Comparison of ENCODE assay signal across 20 cellular contexts in genomic region chr6:7559651-7560385, GRCh38. TPM values are rescaled to one million over a fixed set of nuclear protein-coding genes. Genes with fewer than 3 reads are reported as not detected.
DNase-seq lines count a peak whose midpoint lies in the region; ATAC-seq and TF ChIP-seq lines count a peak whose summit lies in the region.
"Had no signal": no experiment of that assay in that cellular context is flagged by ENCODE, and none has a peak within 500 bp of the region (broad histone marks: within the 10 kb centered on the region; RNA-seq: fewer than 3 reads in every experiment).

No MANE protein-coding gene starts in this region.

- no peak for TF ChIP-seq POLR2A in body of pancreas (IDR thresholded peaks at IDR 0.05)

- H3K27me3 Mint-ChIP-seq in type B pancreatic cell (no peaks in the 10 kb centered on the region), T-cell (peaks cover 50 to 56% of the 10 kb centered on the region in 2 donors)

- H3K27ac Mint-ChIP-seq in type B pancreatic cell: peak overlapping the region; percentile 66
- H3K27ac Mint-ChIP-seq in T-cell: no peak overlapping the region
- H3K27ac Mint-ChIP-seq: activated naive CD4-positive, alpha-beta T cell treated with anti-CD3 and anti-CD28 coated beads, Interleukin-2, amount 50 U/mL, for 72 hours; dendritic cell treated with granulocyte-macrophage colony-stimulating factor and Interleukin-4, amounts not matched to agents 40 ng/mL and 50 ng/mL, for 4 days; neural progenitor cell had no signal

- H3K27me3 ChIP-seq in left ventricle myocardium inferior (ENCODE audit: low read depth): peaks cover 12% of the 10 kb centered on the region
- peaks cover 0 to 24% (median 7%) of the 10 kb centered on the region in 7 donors for H3K27me3 ChIP-seq in heart right ventricle
- no peaks in the 10 kb centered on the region for H3K27me3 ChIP-seq in body of pancreas
- H3K27me3 ChIP-seq in liver (ENCODE audit: control insufficient read depth in 4 of 4, insufficient read depth in 4 of 4, low read length in 3 of 4): no peaks in the 10 kb centered on the region
- H3K27me3 ChIP-seq: neural progenitor cell, vagina had no signal

- CTCF ChIA-PET in T-cell (lab: Charles Lee): interaction anchor here in 1 of 2 donors (0.6 kb wide), 1 partner anchor 278 kb away, joined by 3 read pairs; no protein-coding TSS in a partner anchor

- no peaks in the 10 kb centered on the region for H3K9me3 ChIP-seq in left ventricle myocardium inferior (replicated peaks)
- no peaks in the 10 kb centered on the region for H3K9me3 ChIP-seq in heart right ventricle
- H3K9me3 ChIP-seq in body of pancreas: no peaks in the 10 kb centered on the region
- no peaks in the 10 kb centered on the region for H3K9me3 ChIP-seq in liver (ENCODE audit: control insufficient read depth in 4 of 4, low read length in 3 of 4)
- H3K9me3 ChIP-seq: A549, MG63, vagina had no signal

- POLR2A ChIA-PET in T-cell (lab: Charles Lee): no interaction called here

- peaks cover 10% of the 10 kb centered on the region for H3K4me1 Mint-ChIP-seq in type B pancreatic cell (ENCODE audit: unreplicated experiment)
- H3K4me1 Mint-ChIP-seq in T-cell: no peaks in the 10 kb centered on the region
- H3K4me1 Mint-ChIP-seq: neural progenitor cell had no signal

- no peaks in the 10 kb centered on the region for H3K9me3 Mint-ChIP-seq in type B pancreatic cell
- H3K9me3 Mint-ChIP-seq in T-cell: no peaks in the 10 kb centered on the region
- H3K9me3 Mint-ChIP-seq: activated naive CD4-positive, alpha-beta T cell treated with anti-CD3 and anti-CD28 coated beads, Interleukin-2, amount 50 U/mL, for 72 hours; dendritic cell treated with granulocyte-macrophage colony-stimulating factor and Interleukin-4, amounts not matched to agents 40 ng/mL and 50 ng/mL, for 4 days; neural progenitor cell had no signal

- H3K4me3 Mint-ChIP-seq in type B pancreatic cell (peak overlapping the region; percentile 2), T-cell (no peak overlapping the region)
- H3K4me3 Mint-ChIP-seq: dendritic cell treated with granulocyte-macrophage colony-stimulating factor and Interleukin-4, amounts not matched to agents 40 ng/mL and 50 ng/mL, for 4 days; neural progenitor cell had no signal

- WGBS in heart right ventricle, 2 donors: 53 to 74% methylated on average over 2 of the region's 2 CpGs
- 42 to 55% methylated on average over 2 of the region's 2 CpGs for WGBS in body of pancreas, 2 donors
- 50% methylated on average over 2 of the region's 2 CpGs for WGBS in liver

- TF ChIP-seq CTCF in left ventricle myocardium inferior (IDR thresholded peaks at IDR 0.05; ENCODE audit: borderline replicate concordance): no peak
- TF ChIP-seq CTCF in heart right ventricle (IDR thresholded peaks at IDR 0.05): no peak
- TF ChIP-seq CTCF in body of pancreas (IDR thresholded peaks at IDR 0.05): no peak
- no peak for TF ChIP-seq CTCF in liver (IDR thresholded peaks at IDR 0.05; ENCODE audit: low read depth, low read length, missing input control)
- no peak for TF ChIP-seq CTCF in type B pancreatic cell (conservative IDR thresholded peaks at IDR 0.05)

- peaks cover 50% of the 10 kb centered on the region for H3K36me3 Mint-ChIP-seq in type B pancreatic cell
- no peaks in the 10 kb centered on the region for H3K36me3 Mint-ChIP-seq in T-cell
- H3K36me3 Mint-ChIP-seq: activated naive CD4-positive, alpha-beta T cell treated with anti-CD3 and anti-CD28 coated beads, Interleukin-2, amount 50 U/mL, for 72 hours had no signal

- intact Hi-C loops in left ventricle myocardium inferior (cut with micrococcal nuclease): no loop called here
- intact Hi-C loops in heart right ventricle (cut with DNase I): loop anchor here in 1 of 10 donors (5.0 kb wide), 1 partner anchor 133 kb away; no protein-coding TSS in a partner anchor
- intact Hi-C loops in body of pancreas (cut with DNase I): no loop called here

- no peak overlapping the region for H3K4me3 ChIP-seq in left ventricle myocardium inferior
- H3K4me3 ChIP-seq in heart right ventricle: no peak overlapping the region
- H3K4me3 ChIP-seq in body of pancreas: no peak overlapping the region
- no peak overlapping the region for H3K4me3 ChIP-seq in liver (ENCODE audit: low read depth in 1 of 3, low read length in 3 of 3)
- H3K4me3 ChIP-seq: A549, MG63, neural progenitor cell, vagina had no signal

- no peak for DNase-seq in left ventricle myocardium inferior
- DNase-seq in heart right ventricle: no peak
- peak in 1 of 4 donors; percentile 25 for DNase-seq in body of pancreas
- no peak for DNase-seq in type B pancreatic cell (ENCODE audit: extremely low spot score, unreplicated experiment)
- no peak for DNase-seq in COR-L47 (lab: John Stamatoyannopoulos, UW)
- DNase-seq in T-cell: no peak
- DNase-seq: activated CD4-positive, alpha-beta T cell treated with anti-CD3 and anti-CD28 coated beads, Interleukin-2, amount 50 U/mL, for 4 hours; C1 segment of cervical spinal cord; hippocampal formation; MG63; NCI-H2107; retina; SW 1271 had no signal

- TF ChIP-seq RAD21 in liver (IDR thresholded peaks at IDR 0.05): no peak

- H3K36me3 ChIP-seq in left ventricle myocardium inferior (peaks cover 21% of the 10 kb centered on the region), heart right ventricle (peaks cover 0 to 35% (median 0%) of the 10 kb centered on the region in 9 donors), body of pancreas (replicated peaks in 1 of 2; ENCODE audit: insufficient read depth in 1 of 2, low read depth in 2 of 2) (peaks cover 0 to 4% of the 10 kb centered on the region in 2 donors), liver (ENCODE audit: control insufficient read depth in 4 of 4, insufficient read depth in 3 of 4, low read depth in 1 of 4, low read length in 3 of 4) (peaks cover 0 to 17% (median 14%) of the 10 kb centered on the region in 4 donors)
- H3K36me3 ChIP-seq: MG63, neural progenitor cell had no signal

- ATAC-seq in heart right ventricle (no peak), body of pancreas (no peak), GM18858 (IDR thresholded peaks at IDR 0.05; ENCODE audit: unreplicated experiment) (no peak), T-cell (replicated peaks in 1 of 4) (no peak)
- ATAC-seq: A549; activated naive CD4-positive, alpha-beta T cell treated with anti-CD3 and anti-CD28 coated beads, Interleukin-2, amount 50 U/mL, for 72 hours had no signal

- H3K4me1 ChIP-seq in left ventricle myocardium inferior (peaks cover 45% of the 10 kb centered on the region), heart right ventricle (peaks cover 0 to 32% (median 1%) of the 10 kb centered on the region in 9 donors), body of pancreas (peaks cover 33% of the 10 kb centered on the region), liver (ENCODE audit: control insufficient read depth in 4 of 4, insufficient read depth in 4 of 4, low read length in 3 of 4) (peaks cover 2 to 45% (median 27%) of the 10 kb centered on the region in 4 donors)
- H3K4me1 ChIP-seq: A549, neural progenitor cell had no signal

- no peak overlapping the region for H3K9ac ChIP-seq in liver (ENCODE audit: low read depth in 1 of 2, low read length in 2 of 2)
- H3K9ac ChIP-seq: neural progenitor cell had no signal

- H3K27ac ChIP-seq in left ventricle myocardium inferior (replicated peaks) (peak overlapping the region; percentile 90), heart right ventricle (peak overlapping the region in 2 of 10 donors; percentile 53 to 76), body of pancreas (peak overlapping the region; percentile 27 to 93 (median 88)), liver (ENCODE audit: low read depth in 1 of 2, low read length in 2 of 2) (peak overlapping the region; percentile 48 to 75)
- H3K27ac ChIP-seq: A549, neural progenitor cell had no signal

TF ChIP-seq in liver, 16 proteins besides CTCF, POLR2A, EP300 and RAD21 (continues in another document):
- no peak for TF ChIP-seq GABPA (IDR thresholded peaks at IDR 0.05 in 1 of 2, conservative IDR thresholded peaks at IDR 0.05 in 1 of 2)
- peak in 1 of 2 donors; percentile 45 for TF ChIP-seq JUND (IDR thresholded peaks at IDR 0.05)
- no peak for TF ChIP-seq FOXA2 (IDR thresholded peaks at IDR 0.05)
- TF ChIP-seq ATF3 (IDR thresholded peaks at IDR 0.05): no peak
- TF ChIP-seq HNF4A (conservative IDR thresholded peaks at IDR 0.05): peak in 1 of 2 donors; percentile 33
- TF ChIP-seq EGR1 (IDR thresholded peaks at IDR 0.05; ENCODE audit: low read depth in 2 of 2): no peak
- no peak for TF ChIP-seq HNF4G (IDR thresholded peaks at IDR 0.05)
- no peak for TF ChIP-seq NR2F2 (IDR thresholded peaks at IDR 0.05)
- TF ChIP-seq ZBTB33 (IDR thresholded peaks at IDR 0.05): no peak
- no peak for TF ChIP-seq RXRA (IDR thresholded peaks at IDR 0.05)

RNA-seq across cellular contexts. Expression of gene DSP, which starts 18.3 kb away (rescaled TPM):
- 322 TPM for total RNA-seq in left ventricle myocardium inferior
- 100 to 1,000 TPM; 273 to 471 (median 379) TPM for total RNA-seq in heart right ventricle
- polyA plus RNA-seq in heart right ventricle: 10 to 100 TPM; 56.5 to 79.1 TPM
- total RNA-seq in body of pancreas: 100 to 1,000 TPM in 1 of 2 donors, 10 to 100 TPM in 1; 85.0 to 127 TPM
- total RNA-seq in liver: 10 to 100 TPM; 41.2 to 74.7 TPM
- 10 to 100 TPM; 25.0 to 27.1 TPM for polyA plus RNA-seq in liver
- total RNA-seq in type B pancreatic cell (ENCODE audit: low replicate concordance): 210 and 517 TPM in 2 replicates
- total RNA-seq in T-cell: 1 to 10 TPM in 1 of 5 donors, under 1 TPM in 3, not detected in 1; 0.12 to 1.0 (median 0.80) TPM

RNA-seq across cellular contexts. Expression of gene SNRNP48, which starts 30.2 kb away (rescaled TPM):
- total RNA-seq in left ventricle myocardium inferior: 13.8 TPM
- 10 to 100 TPM in 9 of 10 donors, 1 to 10 TPM in 1; 9.1 to 21.1 (median 13.1) TPM for total RNA-seq in heart right ventricle
- 10 to 100 TPM; 10.4 to 16.2 TPM for polyA plus RNA-seq in heart right ventricle
- total RNA-seq in body of pancreas: 10 to 100 TPM in 1 of 2 donors, 1 to 10 TPM in 1; 8.6 to 18.7 TPM
- total RNA-seq in liver: 1 to 10 TPM; 8.5 to 9.7 TPM
- 1 to 10 TPM; 5.0 to 8.3 TPM for polyA plus RNA-seq in liver
- 12.4 and 21.5 TPM in 2 replicates for total RNA-seq in type B pancreatic cell (ENCODE audit: low replicate concordance)
- total RNA-seq in T-cell: 10 to 100 TPM; 13.6 to 20.0 (median 17.7) TPM

Comparison
In these comparisons a context has a peak if more than half of its experiments do, and no peak if none do; other contexts are left out.
1. RNA of gene DSP, which starts 18.3 kb away (total RNA-seq): 273 to 471 TPM in heart right ventricle, 322 TPM in left ventricle myocardium inferior (single experiment), 210 to 517 TPM in type B pancreatic cell, 85.0 to 127 TPM in body of pancreas and 41.2 to 74.7 TPM in liver; 0.12 to 1.0 TPM in T-cell; every median in the first group is over 10 times any median in the second.